ENCODE assay signal across 8 cellular contexts in the genomic region with DNA sequence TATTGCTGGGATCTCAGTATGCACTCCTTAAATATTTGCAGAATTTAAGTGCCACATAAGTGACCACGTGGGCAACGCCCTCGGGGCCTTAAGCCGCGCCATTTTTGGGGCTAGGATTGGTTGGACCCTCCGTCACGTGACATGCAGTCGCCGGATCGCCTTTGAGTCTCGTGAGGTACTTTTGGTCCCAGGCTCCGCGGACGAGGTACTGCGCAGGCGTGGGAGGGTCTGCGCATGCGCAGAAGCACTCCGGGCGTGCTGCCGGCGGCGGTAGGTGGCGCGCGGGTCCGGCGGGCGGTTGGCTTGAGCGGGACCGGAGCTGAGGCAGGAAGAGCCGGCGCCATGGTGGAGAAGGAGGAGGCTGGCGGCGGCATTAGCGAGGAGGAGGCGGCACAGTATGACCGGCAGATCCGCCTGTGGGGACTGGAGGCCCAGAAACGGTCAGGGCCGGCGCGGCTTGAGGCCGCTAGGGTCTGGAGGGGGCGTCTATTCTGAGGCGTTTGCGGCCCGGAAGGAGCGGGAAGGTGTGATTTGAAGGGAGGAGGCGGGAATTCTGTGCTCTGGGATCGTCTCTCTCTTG. TPM values are rescaled to one million over a fixed set of nuclear protein-coding genes. Genes with fewer than 3 reads are reported as not detected.
DNase-seq lines count a peak whose midpoint lies in the region; ATAC-seq and TF ChIP-seq lines count a peak whose summit lies in the region.

A gene (plus strand): TSS at position 247 of the 580 bp plus-strand sequence. CDS start 96 bp downstream, at position 343.

- intact Hi-C loops in activated CD4-positive, alpha-beta memory T cell treated with anti-CD3 and anti-CD28 coated beads for 36 hours (cut with micrococcal nuclease), result loop anchor here (1.0 to 2.0 kb wide), 3 partner anchors 17 to 114 kb away; a partner anchor contains a TSS
- intact Hi-C loops in lower leg skin (cut with DNase I; ENCODE audit: low total_unique reads), result no loop called here

- H3K4me3 ChIP-seq in CD4-positive, CD25-positive, alpha-beta regulatory T cell (ENCODE audit: low read depth, low read length), result peak within 1 kb of the TSS; percentile 87
- H3K4me3 ChIP-seq in lower leg skin (ENCODE audit: low read depth, poor library complexity, severe bottlenecking), result peak within 1 kb of the TSS; percentile 90

- peak within 1 kb of the TSS; percentile 76 for H3K27ac ChIP-seq in CD4-positive, CD25-positive, alpha-beta regulatory T cell (ENCODE audit: insufficient read depth, low read length, poor library complexity, severe bottlenecking)

- POLR2A ChIA-PET in activated CD4-positive, alpha-beta memory T cell treated with anti-CD3 and anti-CD28 coated beads for 36 hours (lab: Charles Lee), result interaction anchor here (0.9 to 2.8 kb wide), 13 partner anchors 11 to 114 kb away, joined by 3 to 22 read pairs (median 4); a partner anchor contains a TSS

- TF ChIP-seq POLR2A in lower leg skin (IDR thresholded peaks at IDR 0.05), result no peak

- peak within 1 kb of the TSS; percentile 91 to 98 (median 94) for H3K27ac Mint-ChIP-seq in CD4-positive, CD25-positive, alpha-beta regulatory T cell
- peak within 1 kb of the TSS; percentile 94 for H3K27ac Mint-ChIP-seq in activated CD4-positive, alpha-beta memory T cell treated with anti-CD3 and anti-CD28 coated beads for 36 hours

- no peaks in the 10 kb centered on the region for H3K27me3 ChIP-seq in CD4-positive, CD25-positive, alpha-beta regulatory T cell (ENCODE audit: control insufficient read depth, insufficient read depth, low read length)

- H3K9me3 ChIP-seq in CD4-positive, CD25-positive, alpha-beta regulatory T cell (ENCODE audit: control insufficient read depth in 2 of 2, low read length in 2 of 2), result no peaks in the 10 kb centered on the region

- H3K4me1 ChIP-seq in CD4-positive, CD25-positive, alpha-beta regulatory T cell (ENCODE audit: control insufficient read depth, insufficient read depth, low read length, poor library complexity, severe bottlenecking), result peaks cover 42% of the 10 kb centered on the region

- CTCF ChIA-PET in activated CD4-positive, alpha-beta memory T cell treated with anti-CD3 and anti-CD28 coated beads for 36 hours (lab: Charles Lee), result interaction anchor here (0.6 to 2.7 kb wide), 22 partner anchors 9 to 231 kb away, joined by 3 to 48 read pairs (median 4); a partner anchor contains a TSS

- ATAC-seq in CD4-positive, CD25-positive, alpha-beta regulatory T cell (ENCODE audit: low read depth in 2 of 2), result peak; percentile 85 to 87
- ATAC-seq in GM19397 (IDR thresholded peaks at IDR 0.05; ENCODE audit: unreplicated experiment), result peak; percentile 95

- H3K4me1 Mint-ChIP-seq in CD4-positive, CD25-positive, alpha-beta regulatory T cell, result peaks cover 21 to 53% (median 38%) of the 10 kb centered on the region in 4 donors
- H3K4me1 Mint-ChIP-seq in activated CD4-positive, alpha-beta memory T cell treated with anti-CD3 and anti-CD28 coated beads for 36 hours (ENCODE audit: low read depth), result peaks cover 47% of the 10 kb centered on the region

- peaks cover 0 to 2% (median 0%) of the 10 kb centered on the region in 7 donors for H3K9me3 Mint-ChIP-seq in CD4-positive, CD25-positive, alpha-beta regulatory T cell
- H3K9me3 Mint-ChIP-seq in activated CD4-positive, alpha-beta memory T cell treated with anti-CD3 and anti-CD28 coated beads for 36 hours, result peaks cover 4% of the 10 kb centered on the region

- H3K36me3 ChIP-seq in CD4-positive, CD25-positive, alpha-beta regulatory T cell (ENCODE audit: control insufficient read depth, insufficient read depth, low read length), result peaks cover 3% of the 10 kb centered on the region

- H3K4me3 Mint-ChIP-seq in CD4-positive, CD25-positive, alpha-beta regulatory T cell, result peak within 1 kb of the TSS; percentile 96 to 100 (median 100)
- H3K4me3 Mint-ChIP-seq in activated CD4-positive, alpha-beta memory T cell treated with anti-CD3 and anti-CD28 coated beads for 36 hours, result peak within 1 kb of the TSS; percentile 99

- DNase-seq in CD4-positive, CD25-positive, alpha-beta regulatory T cell, result peak; percentile 85 to 96 (median 89)
- DNase-seq in HK-2 (ENCODE audit: unreplicated experiment) (peak; percentile 98), NCI-H82 treated with DMSO at 0.1 percent for 48 hours (lab: John Stamatoyannopoulos, UW; ENCODE audit: unreplicated experiment) (peak; percentile 96), ecto neural progenitor cell (ENCODE audit: low spot score) (peak; percentile 99), lower leg skin (ENCODE audit: low spot score in 2 of 2) (peak; percentile 88 to 98)
- peak; percentile 97 for DNase-seq in activated CD4-positive, alpha-beta memory T cell treated with anti-CD3 and anti-CD28 coated beads for 36 hours
- peak; percentile 88 to 98 for DNase-seq in stimulated activated CD4-positive, alpha-beta T cell treated with anti-CD3 and anti-CD28 coated beads, Interleukin-4, amount 100 ng/mL, for 48 hours (ENCODE audit: low read depth in 2 of 2)

- WGBS in lower leg skin, 2 donors, result 0 to 1% methylated on average over 34 to 50 of the region's 51 CpGs

- H3K36me3 Mint-ChIP-seq in CD4-positive, CD25-positive, alpha-beta regulatory T cell, result peaks cover 22% of the 10 kb centered on the region
- peaks cover 35% of the 10 kb centered on the region for H3K36me3 Mint-ChIP-seq in activated CD4-positive, alpha-beta memory T cell treated with anti-CD3 and anti-CD28 coated beads for 36 hours

- H3K27me3 Mint-ChIP-seq in CD4-positive, CD25-positive, alpha-beta regulatory T cell, result peaks cover 6% of the 10 kb centered on the region
- H3K27me3 Mint-ChIP-seq in activated CD4-positive, alpha-beta memory T cell treated with anti-CD3 and anti-CD28 coated beads for 36 hours, result peaks cover 4% of the 10 kb centered on the region

- TF ChIP-seq CTCF in lower leg skin (IDR thresholded peaks at IDR 0.05), result no peak

RNA-seq across cellular contexts. Expression of the gene that starts here (rescaled TPM):
- total RNA-seq in CD4-positive, CD25-positive, alpha-beta regulatory T cell, result 45.5 TPM
- 100 to 1,000 TPM; 106 to 127 (median 115) TPM for polyA plus RNA-seq in CD4-positive, CD25-positive, alpha-beta regulatory T cell
- 100 to 1,000 TPM; 154 to 157 TPM for total RNA-seq in activated CD4-positive, alpha-beta memory T cell treated with anti-CD3 and anti-CD28 coated beads for 36 hours
- 10 to 100 TPM; 38.8 to 56.1 (median 44.2) TPM for total RNA-seq in lower leg skin

Comparison
In these comparisons a context has a peak if more than half of its experiments do, and no peak if none do; other contexts are left out.
1. Peak in every context shown above with its lines: DNase-seq, ATAC-seq, H3K4me3 ChIP-seq and H3K27ac ChIP-seq.